In the genomic region with DNA sequence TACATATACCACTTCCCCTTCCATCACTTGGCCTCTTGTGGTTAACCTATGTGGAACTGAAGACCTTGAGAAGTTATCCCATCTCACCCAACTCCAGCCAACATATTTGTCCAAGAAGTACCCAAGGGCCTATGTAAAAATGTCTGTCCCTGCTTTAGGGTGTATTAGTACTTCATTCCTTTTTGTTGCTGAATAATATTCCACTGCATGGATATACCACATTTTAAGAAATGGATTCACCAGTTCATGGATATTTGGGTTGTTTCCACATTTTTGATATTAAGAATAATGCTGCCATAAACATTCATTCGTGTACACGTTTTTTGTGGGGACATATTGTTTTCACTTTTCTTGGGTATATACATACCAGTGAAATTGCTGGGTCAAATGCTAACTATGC, we compare ENCODE assay signal across 34 cellular contexts.
"Had no signal": no experiment of that assay in that cellular context is flagged by ENCODE, and none has a peak within 500 bp of the region (broad histone marks: within the 10 kb centered on the region; RNA-seq: fewer than 3 reads in every experiment).

No MANE protein-coding gene starts in this region.

- DNase-seq: activated CD4-positive, alpha-beta T cell treated with anti-CD3 and anti-CD28 coated beads for 48 hours; activated CD4-positive, alpha-beta T cell treated with anti-CD3 and anti-CD28 coated beads, Interleukin-2, amount 50 U/mL, for 48 hours; activated CD8-positive, alpha-beta memory T cell treated with anti-CD3 and anti-CD28 coated beads, Interleukin-2, amount 50 U/mL, for 48 hours; activated naive CD8-positive, alpha-beta T cell treated with anti-CD3 and anti-CD28 coated beads, Interleukin-2, amount 50 U/mL, for 24 hours; activated T-cell treated with anti-CD3 and anti-CD28 coated beads, Interleukin-2, amount 50 U/mL, for 48 hours; amygdala; central memory CD4-positive, alpha-beta T cell; foreskin fibroblast; head of caudate nucleus; hippocampal formation; immature natural killer cell; kidney; left colon; mammary epithelial cell; naive B cell; nephron progenitor cell; ovary; sigmoid colon; small intestine; stimulated activated CD4-positive, alpha-beta T cell treated with anti-CD3 and anti-CD28 coated beads, Interleukin-4, amount 100 ng/mL, for 24 hours; T-helper 9 cell; testis; transverse colon; WERI-Rb-1 had no signal

- H3K27ac Mint-ChIP-seq: activated naive CD4-positive, alpha-beta T cell treated with anti-CD3 and anti-CD28 coated beads, Interleukin-2, amount 50 U/mL, for 24 hours; activated naive CD8-positive, alpha-beta T cell treated with anti-CD3 and anti-CD28 coated beads, Interleukin-2, amount 50 U/mL, for 24 hours; activated T-helper 2 cell treated with anti-CD3 and anti-CD28 coated beads, Interferon-gamma antibody, Interleukin-2, Interleukin-4, amounts not matched to agents 10 μg/mL and 5 μg/mL and 100 μg/mL, durations not matched to agents 14 hours and 24 hours and 36 hours; mesothelial cell of epicardium; naive B cell; nephron progenitor cell; stimulated activated memory B cell treated with anti-CD40 and anti-IgM and Interleukin-4, amounts not matched to agents 10 μg/mL and 1 μg/mL and 100 μg/mL, for 72 hours had no signal

- H3K4me1 ChIP-seq: breast epithelium, prostate gland, sigmoid colon, testis had no signal

- H3K27me3 Mint-ChIP-seq: activated naive CD4-positive, alpha-beta T cell treated with anti-CD3 and anti-CD28 coated beads, Interleukin-2, amount 50 U/mL, for 24 hours; activated naive CD8-positive, alpha-beta T cell treated with anti-CD3 and anti-CD28 coated beads, Interleukin-2, amount 50 U/mL, for 24 hours; naive B cell; stimulated activated memory B cell treated with anti-CD40 and anti-IgM and Interleukin-4, amounts not matched to agents 10 μg/mL and 1 μg/mL and 100 μg/mL, for 72 hours had no signal

- H3K9me3 Mint-ChIP-seq: activated naive CD4-positive, alpha-beta T cell treated with anti-CD3 and anti-CD28 coated beads, Interleukin-2, amount 50 U/mL, for 24 hours; activated naive CD8-positive, alpha-beta T cell treated with anti-CD3 and anti-CD28 coated beads, Interleukin-2, amount 50 U/mL, for 24 hours; activated T-helper 2 cell treated with anti-CD3 and anti-CD28 coated beads, Interferon-gamma antibody, Interleukin-2, Interleukin-4, amounts not matched to agents 10 μg/mL and 5 μg/mL and 100 μg/mL, durations not matched to agents 14 hours and 24 hours and 36 hours; immature natural killer cell; naive B cell; stimulated activated memory B cell treated with anti-CD40 and anti-IgM and Interleukin-4, amounts not matched to agents 10 μg/mL and 1 μg/mL and 100 μg/mL, for 72 hours had no signal

- H3K9me3 ChIP-seq: breast epithelium, neutrophil, ovary, prostate gland, sigmoid colon, testis, transverse colon had no signal

- FAIRE-seq: endothelial cell of umbilical vein, kidney, small intestine, urothelium cell line had no signal

- H3K27ac ChIP-seq: breast epithelium, neutrophil, ovary, prostate gland, sigmoid colon, testis, transverse colon, WERI-Rb-1 had no signal

- H3K27me3 ChIP-seq: breast epithelium, neutrophil, ovary, sigmoid colon, testis, transverse colon had no signal

- ATAC-seq: activated CD4-positive, CD25-positive, alpha-beta regulatory T cell treated with anti-CD3 and anti-CD28 coated beads, Interleukin-2, amount 50 U/mL, for 24 hours; activated naive CD8-positive, alpha-beta T cell treated with anti-CD3 and anti-CD28 coated beads, Interleukin-2, amount 50 U/mL, for 24 hours; left colon; stimulated activated memory B cell treated with anti-CD40 and anti-IgM and Interleukin-4, amounts not matched to agents 10 μg/mL and 1 μg/mL and 100 μg/mL, for 72 hours had no signal

- H3K36me3 ChIP-seq: ovary, prostate gland had no signal

- H3K4me3 Mint-ChIP-seq: activated naive CD4-positive, alpha-beta T cell treated with anti-CD3 and anti-CD28 coated beads, Interleukin-2, amount 50 U/mL, for 24 hours; activated naive CD8-positive, alpha-beta T cell treated with anti-CD3 and anti-CD28 coated beads, Interleukin-2, amount 50 U/mL, for 24 hours; immature natural killer cell; mesothelial cell of epicardium; naive B cell; nephron progenitor cell; stimulated activated memory B cell treated with anti-CD40 and anti-IgM and Interleukin-4, amounts not matched to agents 10 μg/mL and 1 μg/mL and 100 μg/mL, for 72 hours had no signal

- H3K4me3 ChIP-seq: breast epithelium, ovary, prostate gland, sigmoid colon, testis, transverse colon had no signal

- H3K4me1 Mint-ChIP-seq: mesothelial cell of epicardium, nephron progenitor cell had no signal
